Comparison of ENCODE assay signal across 11 cellular contexts in genomic region chr3:73484656-73485248, GRCh38.
DNase-seq lines count a peak whose midpoint lies in the region; ATAC-seq and TF ChIP-seq lines count a peak whose summit lies in the region.
"Had no signal": no experiment of that assay in that cellular context is flagged by ENCODE, and none has a peak within 500 bp of the region (broad histone marks: within the 10 kb centered on the region; RNA-seq: fewer than 3 reads in every experiment).

No MANE protein-coding gene starts in this region.

- peak overlapping the region; percentile 38 for H3K4me3 ChIP-seq in HUES6 (ENCODE audit: low read depth, low read length)
- no peak overlapping the region for H3K4me3 ChIP-seq in smooth muscle cell

- H3K4me2 ChIP-seq in smooth muscle cell: peak overlapping the region; percentile 32

- no peak overlapping the region for H3K4me3 Mint-ChIP-seq in nephron progenitor cell
- no peak overlapping the region for H3K4me3 Mint-ChIP-seq in T-helper 17 cell
- H3K4me3 Mint-ChIP-seq: central memory CD8-positive, alpha-beta T cell had no signal

- peak; percentile 87 for ATAC-seq in HG02623 (IDR thresholded peaks at IDR 0.05; ENCODE audit: unreplicated experiment)
- ATAC-seq in T-helper 17 cell: no peak

- no peak overlapping the region for H2AFZ ChIP-seq in smooth muscle cell (ENCODE audit: low read depth)

- H4K20me1 ChIP-seq in smooth muscle cell (ENCODE audit: low read depth): peaks cover 100% of the 10 kb centered on the region

- H3K9me3 ChIP-seq in HUES6 (ENCODE audit: control insufficient read depth, insufficient read depth, low read depth, low read length) (no peaks in the 10 kb centered on the region), smooth muscle cell (replicated peaks; ENCODE audit: low read depth) (no peaks in the 10 kb centered on the region), T-helper 17 cell (ENCODE audit: control insufficient read depth, low read length, poor library complexity, severe bottlenecking) (no peaks in the 10 kb centered on the region)

- peaks cover 93% of the 10 kb centered on the region for H3K79me2 ChIP-seq in smooth muscle cell (ENCODE audit: low read depth)

- H3K27me3 Mint-ChIP-seq in nephron progenitor cell (ENCODE audit: low read depth, poor library complexity): no peaks in the 10 kb centered on the region
- H3K27me3 Mint-ChIP-seq in T-helper 17 cell: peaks cover 28% of the 10 kb centered on the region
- H3K27me3 Mint-ChIP-seq: central memory CD8-positive, alpha-beta T cell had no signal

- peak overlapping the region; percentile 37; the same call in 1 of the 2 replicates for H3K27ac ChIP-seq in HUES6 (ENCODE audit: low read depth, low read length)
- peak overlapping the region; percentile 4 for H3K27ac ChIP-seq in smooth muscle cell (ENCODE audit: low read depth)
- H3K27ac ChIP-seq: 22Rv1, VCaP had no signal

- H3F3A ChIP-seq in smooth muscle cell (ENCODE audit: low read depth): no peaks in the 10 kb centered on the region

- DNase-seq in NCI-H82 (lab: John Stamatoyannopoulos, UW): peak; percentile 18
- DNase-seq in NCI-H82 treated with DMSO at 0.1 percent for 48 hours (lab: John Stamatoyannopoulos, UW; ENCODE audit: unreplicated experiment): no peak
- no peak for DNase-seq in smooth muscle cell (lab: John Stamatoyannopoulos, UW; ENCODE audit: unreplicated experiment)
- DNase-seq in cortex of kidney (lab: John Stamatoyannopoulos, UW): no peak
- no peak for DNase-seq in nephron progenitor cell
- DNase-seq in T-helper 17 cell: no peak

- H3K27ac Mint-ChIP-seq in nephron progenitor cell (no peak overlapping the region), T-helper 17 cell (no peak overlapping the region)

- H3K9me3 Mint-ChIP-seq in nephron progenitor cell: no peaks in the 10 kb centered on the region
- H3K9me3 Mint-ChIP-seq: central memory CD8-positive, alpha-beta T cell had no signal

- H3K36me3 ChIP-seq in HUES6 (ENCODE audit: control insufficient read depth, insufficient read depth, low read length) (no peaks in the 10 kb centered on the region), smooth muscle cell (ENCODE audit: low read depth) (no peaks in the 10 kb centered on the region)

- peaks cover 39% of the 10 kb centered on the region for H3K4me1 ChIP-seq in HUES6 (ENCODE audit: control insufficient read depth, insufficient read depth, low read length)
- peaks cover 19% of the 10 kb centered on the region for H3K4me1 ChIP-seq in smooth muscle cell (ENCODE audit: low read depth)

- TF ChIP-seq CTCF in smooth muscle cell (IDR thresholded peaks at IDR 0.05; ENCODE audit: borderline replicate concordance, insufficient read depth, poor library complexity, severe bottlenecking) (no peak), nephron progenitor cell (IDR thresholded peaks at IDR 0.05) (no peak)

- WGBS in smooth muscle cell (ENCODE audit: low lambda C conversion rate): 32% methylated on average over 7 of the region's 7 CpGs

- H3K4me1 Mint-ChIP-seq in nephron progenitor cell: peaks cover 81% of the 10 kb centered on the region
- peaks cover 6% of the 10 kb centered on the region for H3K4me1 Mint-ChIP-seq in T-helper 17 cell
- H3K4me1 Mint-ChIP-seq: central memory CD8-positive, alpha-beta T cell had no signal

- H3K27me3 ChIP-seq in HUES6 (ENCODE audit: control insufficient read depth, insufficient read depth, low read length): no peaks in the 10 kb centered on the region
- no peaks in the 10 kb centered on the region for H3K27me3 ChIP-seq in smooth muscle cell (ENCODE audit: low read depth)

- H3K9ac ChIP-seq in HUES6 (ENCODE audit: low read length) (no peak overlapping the region), smooth muscle cell (ENCODE audit: low read depth) (no peak overlapping the region)

- H3K36me3 Mint-ChIP-seq in nephron progenitor cell (ENCODE audit: low read depth) (peaks cover under 1% of the 10 kb centered on the region), T-helper 17 cell (ENCODE audit: low read depth) (no peaks in the 10 kb centered on the region)
